In genomic region chr7:94179466-94179865, GRCh38 we compare ENCODE assay signal across 1 cellular context.
TF ChIP-seq lines count a peak whose summit lies in the region.

No MANE protein-coding gene starts in this region.

TF ChIP-seq in SK-N-SH, 30 proteins besides CTCF, POLR2A, EP300 and RAD21 (continued from another document):
- TF ChIP-seq USF1 (IDR thresholded peaks at IDR 0.05; ENCODE audit: borderline replicate concordance, low read depth) (no peak), MXI1 (IDR thresholded peaks at IDR 0.05; ENCODE audit: low read depth, low read length) (no peak)
